Comparison of ENCODE assay signal across 13 cellular contexts in genomic region chr6:53524455-53524815, GRCh38. TPM values are rescaled to one million over a fixed set of nuclear protein-coding genes. Genes with fewer than 3 reads are reported as not detected.
DNase-seq lines count a peak whose midpoint lies in the region; ATAC-seq and TF ChIP-seq lines count a peak whose summit lies in the region.
"Had no signal": no experiment of that assay in that cellular context is flagged by ENCODE, and none has a peak within 500 bp of the region (broad histone marks: within the 10 kb centered on the region; RNA-seq: fewer than 3 reads in every experiment).

No MANE protein-coding gene starts in this region.

- peak overlapping the region; percentile 37 for H3K4me2 ChIP-seq in GM23338

- TF ChIP-seq POLR2A in adrenal gland (IDR thresholded peaks at IDR 0.05) (no peak), gastrocnemius medialis (IDR thresholded peaks at IDR 0.05) (no peak), Peyer's patch (IDR thresholded peaks at IDR 0.05) (no peak)

- peaks cover 4% of the 10 kb centered on the region for H3K27me3 Mint-ChIP-seq in GM23338 (ENCODE audit: insufficient read depth, low read depth, poor library complexity)
- H3K27me3 Mint-ChIP-seq: activated CD4-positive, alpha-beta T cell treated with anti-CD3 and anti-CD28 coated beads, Interleukin-2, amount 10 ng/mL, durations not matched to agents 24 days and 14 days; stimulated activated naive B cell treated with anti-CD40 and anti-IgM and Interleukin-4, amounts not matched to agents 10 μg/mL and 1 μg/mL and 100 μg/mL, for 72 hours had no signal

- H3K36me3 Mint-ChIP-seq in GM23338 (ENCODE audit: low read depth) = peaks cover 16% of the 10 kb centered on the region

- H3K4me1 ChIP-seq in GM23338 (ENCODE audit: insufficient read depth) (peaks cover 50% of the 10 kb centered on the region), adrenal gland (replicated peaks in 1 of 2) (peaks cover 16 to 43% of the 10 kb centered on the region in 2 donors), gastrocnemius medialis (peaks cover 42 to 63% of the 10 kb centered on the region in 2 donors), Peyer's patch (peaks cover 0 to 23% (median 0%) of the 10 kb centered on the region in 4 donors)

- no peak overlapping the region; the same call in 1 of the 2 replicates for H3K27ac Mint-ChIP-seq in GM23338
- H3K27ac Mint-ChIP-seq: activated CD4-positive, alpha-beta T cell treated with anti-CD3 and anti-CD28 coated beads, Interleukin-2, amount 10 ng/mL, durations not matched to agents 24 days and 14 days; stimulated activated naive B cell treated with anti-CD40 and anti-IgM and Interleukin-4, amounts not matched to agents 10 μg/mL and 1 μg/mL and 100 μg/mL, for 72 hours had no signal

- H3K9me3 ChIP-seq in adrenal gland (replicated peaks in 1 of 3) (no peaks in the 10 kb centered on the region), gastrocnemius medialis (no peaks in the 10 kb centered on the region), Peyer's patch (no peaks in the 10 kb centered on the region)

- in situ Hi-C loops in gastrocnemius medialis (cut with MboI; ENCODE audit: low sequenced_read_pairs in 4 of 4) = no loop called here

- TF ChIP-seq CTCF in GM23338 (conservative IDR thresholded peaks at IDR 0.05; ENCODE audit: low read depth in 2 of 2) = no peak
- TF ChIP-seq CTCF in adrenal gland (IDR thresholded peaks at IDR 0.05) = no peak
- TF ChIP-seq CTCF in gastrocnemius medialis (IDR thresholded peaks at IDR 0.05 in 4 of 5, conservative IDR thresholded peaks at IDR 0.05 in 1 of 5) = no peak
- peak in 2 of 6 experiments; percentile 6 to 26 for TF ChIP-seq CTCF in Peyer's patch (IDR thresholded peaks at IDR 0.05)
- no peak for TF ChIP-seq CTCF in coronary artery (IDR thresholded peaks at IDR 0.05)

- H3K36me3 ChIP-seq in GM23338 (ENCODE audit: insufficient read depth) (peaks cover 4% of the 10 kb centered on the region; the same call in 1 of the 2 replicates), adrenal gland (replicated peaks in 1 of 2) (no peaks in the 10 kb centered on the region), gastrocnemius medialis (peaks cover 0 to 11% of the 10 kb centered on the region in 2 donors), Peyer's patch (peaks cover 0 to 11% (median 0%) of the 10 kb centered on the region in 3 donors)

- H3K4me3 Mint-ChIP-seq in GM23338 = no peak overlapping the region
- H3K4me3 Mint-ChIP-seq: activated CD4-positive, alpha-beta T cell treated with anti-CD3 and anti-CD28 coated beads, Interleukin-2, amount 10 ng/mL, durations not matched to agents 24 days and 14 days; stimulated activated naive B cell treated with anti-CD40 and anti-IgM and Interleukin-4, amounts not matched to agents 10 μg/mL and 1 μg/mL and 100 μg/mL, for 72 hours had no signal

- H3K27ac ChIP-seq in GM23338 (ENCODE audit: low read depth) (no peak overlapping the region), adrenal gland (peak overlapping the region in 3 of 5 donors; percentile 7 to 27 (median 8)), gastrocnemius medialis (peak overlapping the region in 3 of 4 donors; percentile 25 to 67 (median 35)), Peyer's patch (peak overlapping the region in 2 of 4 donors; percentile 20 to 22), coronary artery (no peak overlapping the region)

- H3K27me3 ChIP-seq in GM23338 (ENCODE audit: insufficient read depth) = no peaks in the 10 kb centered on the region
- no peaks in the 10 kb centered on the region for H3K27me3 ChIP-seq in adrenal gland
- no peaks in the 10 kb centered on the region for H3K27me3 ChIP-seq in gastrocnemius medialis
- H3K27me3 ChIP-seq in Peyer's patch = no peaks in the 10 kb centered on the region

- intact Hi-C loops in adrenal gland (cut with DNase I) = no loop called here
- intact Hi-C loops in gastrocnemius medialis (cut with DNase I; ENCODE audit: low total_unique reads) = no loop called here

- no peaks in the 10 kb centered on the region for H3K9me2 ChIP-seq in GM23338 (ENCODE audit: insufficient read depth)

- H4K20me1 ChIP-seq in GM23338 (replicated peaks; ENCODE audit: insufficient read depth) = peaks cover 13% of the 10 kb centered on the region; the same call in 1 of the 2 replicates

- no peak overlapping the region for H2AFZ ChIP-seq in GM23338

- H3F3A ChIP-seq in GM23338 (replicated peaks; ENCODE audit: low read depth) = no peaks in the 10 kb centered on the region

- ATAC-seq in GM23338 = peak; percentile 58
- ATAC-seq in gastrocnemius medialis = no peak
- ATAC-seq: stimulated activated naive B cell treated with anti-CD40 and anti-IgM and Interleukin-4, amounts not matched to agents 10 μg/mL and 1 μg/mL and 100 μg/mL, for 72 hours had no signal

- H3K4me1 Mint-ChIP-seq in GM23338 = peaks cover 57% of the 10 kb centered on the region

- H3K4me3 ChIP-seq in GM23338 (no peak overlapping the region), adrenal gland (no peak overlapping the region), gastrocnemius medialis (no peak overlapping the region), Peyer's patch (no peak overlapping the region), coronary artery (no peak overlapping the region)

- 35 to 69% (median 52%) methylated on average over 1 of the region's 1 CpG for whole genome bisulfite sequencing in adrenal gland, 4 donors

- peaks cover 96% of the 10 kb centered on the region for H3K79me2 ChIP-seq in GM23338 (replicated peaks; ENCODE audit: insufficient read depth)

- no peaks in the 10 kb centered on the region for H3K9me3 Mint-ChIP-seq in GM23338
- H3K9me3 Mint-ChIP-seq: activated CD4-positive, alpha-beta T cell treated with anti-CD3 and anti-CD28 coated beads, Interleukin-2, amount 10 ng/mL, durations not matched to agents 24 days and 14 days; stimulated activated naive B cell treated with anti-CD40 and anti-IgM and Interleukin-4, amounts not matched to agents 10 μg/mL and 1 μg/mL and 100 μg/mL, for 72 hours had no signal

- DNase-seq in GM23338 (ENCODE audit: low spot score) = peak; percentile 55
- no peak for DNase-seq in adrenal gland
- DNase-seq in fibroblast of the conjunctiva (ENCODE audit: low read depth) = peak; percentile 8
- no peak for DNase-seq in gastrocnemius medialis
- DNase-seq in Peyer's patch = no peak
- DNase-seq in coronary artery (ENCODE audit: low spot score) = no peak
- no peak for DNase-seq in activated T-cell treated with anti-CD3 and anti-CD28 coated beads, Interleukin-2, amount 50 U/mL, for 48 hours
- DNase-seq in NCI-H510A (lab: John Stamatoyannopoulos, UW) = no peak
- DNase-seq: activated CD4-positive, alpha-beta T cell treated with anti-CD3 and anti-CD28 coated beads, Interleukin-2, amount 10 ng/mL, durations not matched to agents 24 days and 14 days; activated gamma-delta T cell treated with Interleukin-2 at 50 U/mL for 16 hours; NCI-H1436; stimulated activated CD4-positive, alpha-beta T cell treated with anti-CD3 and anti-CD28 coated beads, Interleukin-12 subunit alpha, Interleukin-12 subunit beta, amount 100 ng/mL, for 4 hours; stimulated activated naive B cell treated with anti-CD40 and anti-IgM and Interleukin-4, amounts not matched to agents 10 μg/mL and 1 μg/mL and 100 μg/mL, for 72 hours had no signal

TF ChIP-seq in GM23338, 12 proteins besides CTCF, POLR2A, EP300 and RAD21:
- TF ChIP-seq ZNF331 (CRISPR knock-in tag; IDR thresholded peaks at IDR 0.05; ENCODE audit: low read depth) (no peak), JUNB (IDR thresholded peaks at IDR 0.05; ENCODE audit: unreplicated experiment) (no peak), ZNF114 (CRISPR knock-in tag; IDR thresholded peaks at IDR 0.05) (no peak), REST (IDR thresholded peaks at IDR 0.05; ENCODE audit: unreplicated experiment) (no peak), STAT1 (IDR thresholded peaks at IDR 0.05; ENCODE audit: unreplicated experiment) (no peak), CREB1 (CRISPR knock-in tag; IDR thresholded peaks at IDR 0.05; ENCODE audit: low read depth) (no peak)
TF ChIP-seq in GM23338: peak in this region for 0.

RNA-seq across cellular contexts. Expression of gene GCLC, which starts 20.5 kb away (rescaled TPM):
- total RNA-seq in GM23338 (2014; rRNA removed; shearing (Covaris generic)) = 40.3 and 71.4 TPM in 2 replicates
- polyA plus RNA-seq in GM23338 (2016; fragmentation: Nextera tagmentation; extraction: Ambion mirVana) (13.3 and 16.9 TPM in 2 replicates), adrenal gland (100 to 1,000 TPM in 1 of 3 donors, 10 to 100 TPM in 1, 1 to 10 TPM in 1; 7.3 to 116 (median 12.7) TPM)
- total RNA-seq in adrenal gland (10 to 100 TPM; 26.5 to 62.1 (median 37.9) TPM), gastrocnemius medialis (10 to 100 TPM; 16.4 to 29.0 (median 20.5) TPM), Peyer's patch (100 to 1,000 TPM in 3 of 4 donors, 10 to 100 TPM in 1; 77.5 to 143 (median 126) TPM)

Comparison
In these comparisons a context has a peak if more than half of its experiments do, and no peak if none do; other contexts are left out.
1. DNase-seq: peak in GM23338 (single experiment) and fibroblast of the conjunctiva (single experiment); none in adrenal gland (0 of 7), gastrocnemius medialis (0 of 2), Peyer's patch (0 of 3), coronary artery (single experiment), activated T-cell treated with anti-CD3 and anti-CD28 coated beads, Interleukin-2, amount 50 U/mL, for 48 hours (0 of 2) and NCI-H510A (single experiment).
2. H3K27ac ChIP-seq: peak in adrenal gland (3 of 5) and gastrocnemius medialis (3 of 4); none in GM23338 (single experiment) and coronary artery (0 of 2).